ENCODE assay signal across 9 cellular contexts in the genomic region with DNA sequence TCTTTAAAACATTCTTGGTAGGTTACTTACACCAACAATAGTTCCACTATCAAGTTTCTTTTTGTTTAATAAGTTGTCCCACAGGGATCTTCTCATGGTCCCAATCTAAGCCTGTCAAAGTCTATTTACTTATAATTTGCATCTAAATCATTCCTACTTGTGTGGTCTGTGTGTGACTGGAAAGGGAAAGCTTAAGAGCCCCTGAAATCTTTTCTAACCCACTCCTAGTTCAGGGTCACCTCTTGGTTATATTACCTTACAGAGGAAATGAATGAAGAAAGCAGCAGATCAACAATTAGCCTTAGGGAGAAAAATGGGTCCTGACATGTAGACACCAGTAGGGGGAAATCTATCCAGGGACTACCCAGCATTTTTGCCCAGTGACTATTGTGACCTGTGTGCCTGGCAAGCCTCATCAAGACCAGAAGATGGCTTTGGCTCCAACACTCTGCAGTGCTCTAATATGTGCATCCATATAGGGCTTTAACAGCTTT.
A peak's percentile ranks its signal among the peaks of the same experiment; 100 is the strongest.
DNase-seq lines count a peak whose midpoint lies in the region; ATAC-seq and TF ChIP-seq lines count a peak whose summit lies in the region.
"Had no signal": no experiment of that assay in that cellular context is flagged by ENCODE, and none has a peak within 500 bp of the region (broad histone marks: within the 10 kb centered on the region; RNA-seq: fewer than 3 reads in every experiment).

No MANE protein-coding gene starts in this region.

- no peak overlapping the region for H3K27ac Mint-ChIP-seq in brain

- no peaks in the 10 kb centered on the region for H3K27me3 ChIP-seq in lower lobe of right lung (ENCODE audit: low read depth)

- no peaks in the 10 kb centered on the region for H3K9me3 Mint-ChIP-seq in brain

- H3K36me3 ChIP-seq in lower lobe of right lung = no peaks in the 10 kb centered on the region

- H3K4me3 ChIP-seq in lower lobe of right lung = no peak overlapping the region

- H3K36me3 Mint-ChIP-seq in brain = no peaks in the 10 kb centered on the region

- TF ChIP-seq CTCF in brain (conservative IDR thresholded peaks at IDR 0.05) = peak; percentile 11 to 25
- TF ChIP-seq CTCF in lower lobe of right lung (IDR thresholded peaks at IDR 0.05) = no peak

- DNase-seq in Daoy (ENCODE audit: low read depth) = peak; percentile 35
- DNase-seq in LoVo (ENCODE audit: low spot score) = peak; percentile 53
- no peak for DNase-seq in lower lobe of right lung
- DNase-seq in activated effector memory CD4-positive, alpha-beta T cell treated with anti-CD3 and anti-CD28 coated beads, Interleukin-2, amount 50 U/mL, for 16 hours = no peak
- DNase-seq in GM19240 (ENCODE audit: insufficient read length, low spot score) = no peak
- DNase-seq: activated CD4-positive, alpha-beta T cell treated with anti-CD3 and anti-CD28 coated beads, Interleukin-2, amount 50 U/mL, for 4 hours had no signal

- intact Hi-C loops in lower lobe of right lung (cut with DNase I) = no loop called here

- peaks cover 6% of the 10 kb centered on the region for H3K4me1 Mint-ChIP-seq in brain

- no peak overlapping the region for H3K4me3 Mint-ChIP-seq in brain

- H3K27me3 Mint-ChIP-seq in brain = no peaks in the 10 kb centered on the region

- peaks cover 14% of the 10 kb centered on the region for H3K4me1 ChIP-seq in lower lobe of right lung

- peak; percentile 61 to 68 for ATAC-seq in lower lobe of right lung
- no peak for ATAC-seq in HG03378 (IDR thresholded peaks at IDR 0.05; ENCODE audit: unreplicated experiment)
- ATAC-seq in HG03097 (IDR thresholded peaks at IDR 0.05; ENCODE audit: low FRiP score, unreplicated experiment) = no peak

- H3K9me3 ChIP-seq in lower lobe of right lung = no peaks in the 10 kb centered on the region

- peak overlapping the region; percentile 14 for H3K27ac ChIP-seq in lower lobe of right lung

Comparison
In these comparisons a context has a peak if more than half of its experiments do, and no peak if none do; other contexts are left out.
1. DNase-seq: peak in Daoy (single experiment) and LoVo (single experiment); none in lower lobe of right lung (single experiment), activated effector memory CD4-positive, alpha-beta T cell treated with anti-CD3 and anti-CD28 coated beads, Interleukin-2, amount 50 U/mL, for 16 hours (single experiment) and GM19240 (single experiment).
2. ATAC-seq: peak in lower lobe of right lung (2 of 2); none in HG03378 (single experiment) and HG03097 (single experiment).